1 cellular context compared by ENCODE assay signal in the genomic region with DNA sequence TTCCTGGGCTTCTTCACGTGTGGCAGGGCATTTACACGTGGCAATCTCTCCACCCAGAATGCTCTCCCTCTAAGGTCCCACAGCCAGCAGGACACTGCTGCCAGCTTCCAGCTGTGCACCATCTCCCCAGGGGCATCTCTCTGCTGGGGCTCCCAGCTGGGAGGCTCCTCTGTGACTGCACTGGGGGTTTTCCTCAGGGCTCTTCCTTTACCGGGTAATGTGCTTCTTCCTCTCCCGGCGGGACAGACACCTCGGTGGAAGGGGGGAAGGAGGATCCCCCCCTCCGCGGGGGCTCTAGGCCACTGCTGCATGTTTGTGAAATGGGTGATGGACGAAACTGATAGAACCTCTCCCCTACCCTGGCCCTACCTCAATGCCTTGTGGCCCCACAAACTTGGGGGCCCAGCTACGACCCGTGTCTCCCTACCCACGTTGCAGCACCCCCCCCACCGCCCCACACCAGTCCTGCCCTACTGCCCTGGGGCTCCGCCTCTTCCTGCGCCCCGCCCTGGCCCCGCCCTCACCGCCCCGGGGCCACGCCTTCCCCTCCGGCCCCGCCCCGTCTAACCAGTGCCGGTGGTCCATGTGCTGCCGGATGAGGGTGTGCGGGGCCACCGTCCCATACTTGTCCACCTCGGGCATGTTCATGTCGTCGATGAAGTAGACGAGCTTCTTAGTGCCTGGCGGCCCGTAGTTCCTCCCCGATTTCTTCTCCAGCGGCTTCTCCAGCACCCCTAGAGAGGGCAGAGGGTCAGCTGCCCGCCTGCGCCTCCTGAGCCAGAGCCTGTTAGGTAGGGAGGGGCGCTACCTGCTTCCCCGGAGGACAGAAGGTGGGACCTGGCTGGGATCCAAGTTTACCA.
TF ChIP-seq lines count a peak whose summit lies in the region.

No MANE protein-coding gene starts in this region.

TF ChIP-seq in GM12878, 131 proteins besides CTCF, POLR2A, EP300 and RAD21:
- TF ChIP-seq POU2F2 (IDR thresholded peaks at IDR 0.05; ENCODE audit: borderline replicate concordance, low read depth, low read length) = 0 out of 3 replicates have a peak, but pooled peaks have one; percentile 9
- TF ChIP-seq POLR2AphosphoS5 (IDR thresholded peaks at IDR 0.05; ENCODE audit: low read length) = peak; percentile 63; the same call in 1 of the 2 replicates
- TF ChIP-seq TAF1 (IDR thresholded peaks at IDR 0.05; ENCODE audit: borderline replicate concordance, low read depth, low read length) = peak; percentile 47; the same call in 1 of the 2 replicates
- no peak for TF ChIP-seq HCFC1 (IDR thresholded peaks at IDR 0.05; ENCODE audit: low read length)
- TF ChIP-seq SMAD5 (IDR thresholded peaks at IDR 0.05; ENCODE audit: low read depth) = no peak
- TF ChIP-seq KDM1A (IDR thresholded peaks at IDR 0.05; ENCODE audit: borderline replicate concordance) = no peak
- TF ChIP-seq MEF2B (IDR thresholded peaks at IDR 0.05; ENCODE audit: partially characterized antibody, poor library complexity, severe bottlenecking) = peak; percentile 30
- no peak for TF ChIP-seq RFX5 (IDR thresholded peaks at IDR 0.05; ENCODE audit: low read depth, low read length)
